ENCODE assay signal across 10 cellular contexts in genomic region chr3:9600597-9600996, GRCh38. TPM values are rescaled to one million over a fixed set of nuclear protein-coding genes. Genes with fewer than 3 reads are reported as not detected.
DNase-seq lines count a peak whose midpoint lies in the region; ATAC-seq and TF ChIP-seq lines count a peak whose summit lies in the region.
"Had no signal": no experiment of that assay in that cellular context is flagged by ENCODE, and none has a peak within 500 bp of the region (broad histone marks: within the 10 kb centered on the region; RNA-seq: fewer than 3 reads in every experiment).

No MANE protein-coding gene starts in this region.

- no peak overlapping the region for H3K27ac Mint-ChIP-seq in naive B cell

- H3K9ac ChIP-seq in colonic mucosa (ENCODE audit: low read depth in 2 of 2, low read length in 2 of 2) = peak overlapping the region in 1 of 2 donors; percentile 12

- peaks cover 34 to 70% (median 43%) of the 10 kb centered on the region in 3 donors for H3K27me3 Mint-ChIP-seq in naive B cell

- intact Hi-C loops in colonic mucosa (cut with DNase I) = no loop called here

- peak; percentile 53 to 68 for ATAC-seq in naive B cell (ENCODE audit: low read depth in 2 of 2)
- no peak for ATAC-seq in HG03469 (IDR thresholded peaks at IDR 0.05; ENCODE audit: unreplicated experiment)
- ATAC-seq in HG03135 (IDR thresholded peaks at IDR 0.05; ENCODE audit: unreplicated experiment) = no peak
- ATAC-seq in HG02588 (IDR thresholded peaks at IDR 0.05; ENCODE audit: unreplicated experiment) = no peak

- H3K9me3 ChIP-seq in colonic mucosa = no peaks in the 10 kb centered on the region

- H3K4me1 ChIP-seq in colonic mucosa = no peaks in the 10 kb centered on the region

- DNase-seq in AG20443 (ENCODE audit: low spot score) (peak; percentile 48), NCI-H2196 (lab: John Stamatoyannopoulos, UW; ENCODE audit: unreplicated experiment) (peak; percentile 40), colonic mucosa (peak; percentile 73), naive B cell (no peak), occipital lobe (lab: John Stamatoyannopoulos, UW) (no peak)

- H3K27me3 ChIP-seq in colonic mucosa = no peaks in the 10 kb centered on the region

- no peak for TF ChIP-seq CTCF in colonic mucosa (IDR thresholded peaks at IDR 0.05)

- peaks cover 0 to 10% of the 10 kb centered on the region in 2 donors for H3K36me3 Mint-ChIP-seq in naive B cell

- H3K27ac ChIP-seq in colonic mucosa = no peak overlapping the region

- H3K36me3 ChIP-seq in colonic mucosa = no peaks in the 10 kb centered on the region

- H3K4me3 Mint-ChIP-seq in naive B cell = peak overlapping the region in 6 of 8 donors; percentile 15 to 70 (median 44)

- peaks cover 0 to 22% (median 12%) of the 10 kb centered on the region in 7 donors for H3K9me3 Mint-ChIP-seq in naive B cell

- H3K4me3 ChIP-seq in colonic mucosa = peak overlapping the region; percentile 24

- H3K4me1 Mint-ChIP-seq in naive B cell = peaks cover 0 to 14% (median 0%) of the 10 kb centered on the region in 3 donors

RNA-seq across cellular contexts. Expression of gene LHFPL4, which starts 47.0 kb away (rescaled TPM):
- total RNA-seq in colonic mucosa = 1 to 10 TPM in 1 of 2 donors, under 1 TPM in 1; 0.05 to 1.2 TPM
- under 1 TPM in 4 of 6 donors, not detected in 2; 0.06 to 0.30 (median 0.21) TPM for polyA plus RNA-seq in naive B cell (ENCODE audit: low read depth in 6 of 6)
- total RNA-seq in occipital lobe = 48.4 TPM
- total RNA-seq: LHCN-M2, skeletal muscle tissue had no signal

RNA-seq across cellular contexts. Expression of gene MTMR14, which starts 48.7 kb away (rescaled TPM):
- 10 to 100 TPM; 35.9 to 36.3 TPM for total RNA-seq in colonic mucosa
- polyA plus RNA-seq in naive B cell (ENCODE audit: low read depth in 6 of 6) = 100 to 1,000 TPM in 1 of 6 donors, 10 to 100 TPM in 5; 78.2 to 148 (median 91.4) TPM
- total RNA-seq in occipital lobe = 16.2 TPM

Comparison
In these comparisons a context has a peak if more than half of its experiments do, and no peak if none do; other contexts are left out.
1. DNase-seq: peak in AG20443 (single experiment), NCI-H2196 (single experiment) and colonic mucosa (single experiment); none in naive B cell (single experiment) and occipital lobe (single experiment).
2. ATAC-seq: peak in naive B cell (2 of 2); none in HG03469 (single experiment), HG03135 (single experiment) and HG02588 (single experiment).
3. RNA of gene LHFPL4, which starts 47.0 kb away (total RNA-seq): 48.4 TPM in occipital lobe (single experiment); 0.05 to 1.2 TPM in colonic mucosa; every median in the first group is over 10 times any median in the second.